ENCODE assay signal across 8 cellular contexts in genomic region chr1:205285391-205286101, GRCh38. TPM values are rescaled to one million over a fixed set of nuclear protein-coding genes. Genes with fewer than 3 reads are reported as not detected.
DNase-seq lines count a peak whose midpoint lies in the region; ATAC-seq and TF ChIP-seq lines count a peak whose summit lies in the region.

No MANE protein-coding gene starts in this region.

- peaks cover 79% of the 10 kb centered on the region for H3K4me1 ChIP-seq in CD4-positive, CD25-positive, alpha-beta regulatory T cell (ENCODE audit: control insufficient read depth, insufficient read depth, low read length, poor library complexity, severe bottlenecking)
- H3K4me1 ChIP-seq in HCT116 (ENCODE audit: control insufficient read depth in 1 of 2, insufficient read depth in 2 of 2, low read length in 2 of 2) = peaks cover 30 to 60% of the 10 kb centered on the region in 2 experiments
- H3K4me1 ChIP-seq in mesenchymal stem cell (ENCODE audit: control insufficient read depth, insufficient read depth, low read depth, low read length) = peaks cover 36% of the 10 kb centered on the region
- H3K4me1 ChIP-seq in thymus (ENCODE audit: control insufficient read depth, insufficient read depth, low read length) = peaks cover 47% of the 10 kb centered on the region

- peaks cover 17 to 88% (median 60%) of the 10 kb centered on the region in 4 donors for H3K4me1 Mint-ChIP-seq in CD4-positive, CD25-positive, alpha-beta regulatory T cell

- H2BK120ac ChIP-seq in mesenchymal stem cell (ENCODE audit: low read depth, low read length) = peak overlapping the region; percentile 39

- TF ChIP-seq CTCF in HCT116 (IDR thresholded peaks at IDR 0.05 in 2 of 3, conservative IDR thresholded peaks at IDR 0.05 in 1 of 3; ENCODE audit: borderline replicate concordance in 1 of 3, insufficient read depth in 1 of 3, low read depth in 2 of 3, low read length in 2 of 3) = no peak

- TF ChIP-seq RAD21 in HCT116 (IDR thresholded peaks at IDR 0.05; ENCODE audit: low read depth) = no peak

- TF ChIP-seq POLR2A in HCT116 (IDR thresholded peaks at IDR 0.05; ENCODE audit: borderline replicate concordance, extremely low read depth, insufficient read depth, insufficient read length) = no peak

- H3K9ac ChIP-seq in HCT116 (ENCODE audit: low read length) (peak overlapping the region; percentile 40), mesenchymal stem cell (ENCODE audit: low read length) (peak overlapping the region; percentile 29)

- POLR2A ChIA-PET in HCT116 (lab: Charles Lee) = interaction anchor here (1.8 kb wide), 1 partner anchor 32 kb away, joined by 4 read pairs; no protein-coding TSS in a partner anchor

- DNase-seq in CD4-positive, CD25-positive, alpha-beta regulatory T cell = peak; percentile 47 to 88 (median 79)
- DNase-seq in HCT116 (ENCODE audit: low read depth, low spot score) (no peak), RPMI7951 (ENCODE audit: low read depth) (peak; percentile 68), mesenchymal stem cell (peak; percentile 80), NCI-H128 (lab: John Stamatoyannopoulos, UW; ENCODE audit: unreplicated experiment) (no peak)
- DNase-seq in activated naive CD8-positive, alpha-beta T cell treated with anti-CD3 and anti-CD28 coated beads, Interleukin-2, amount 50 U/mL, for 16 hours (ENCODE audit: low read depth, low spot score) = peak; percentile 10

- H3K27me3 ChIP-seq in CD4-positive, CD25-positive, alpha-beta regulatory T cell (ENCODE audit: control insufficient read depth, insufficient read depth, low read length) = no peaks in the 10 kb centered on the region
- H3K27me3 ChIP-seq in HCT116 (ENCODE audit: insufficient read depth, low read length) = no peaks in the 10 kb centered on the region
- H3K27me3 ChIP-seq in mesenchymal stem cell (ENCODE audit: control insufficient read depth in 1 of 2, insufficient read depth in 1 of 2, low read length in 2 of 2) = no peaks in the 10 kb centered on the region
- no peaks in the 10 kb centered on the region for H3K27me3 ChIP-seq in thymus (ENCODE audit: control insufficient read depth, insufficient read depth)

- intact Hi-C loops in HCT116 (cut with micrococcal nuclease) = no loop called here

- H3K23ac ChIP-seq in mesenchymal stem cell (ENCODE audit: low read length in 2 of 2) = no peak overlapping the region

- H2BK15ac ChIP-seq in mesenchymal stem cell (ENCODE audit: low read depth, poor library complexity, severe bottlenecking) = no peak overlapping the region

- H3K27ac Mint-ChIP-seq in CD4-positive, CD25-positive, alpha-beta regulatory T cell = peak overlapping the region; percentile 93 to 98 (median 98)

- H3K14ac ChIP-seq in mesenchymal stem cell (ENCODE audit: low read length in 2 of 2) = no peak overlapping the region

- no peaks in the 10 kb centered on the region for H3K9me3 ChIP-seq in CD4-positive, CD25-positive, alpha-beta regulatory T cell (ENCODE audit: control insufficient read depth in 2 of 2, low read length in 2 of 2)
- H3K9me3 ChIP-seq in HCT116 (ENCODE audit: control insufficient read depth in 1 of 2, insufficient read depth in 1 of 2, low read depth in 1 of 2, low read length in 2 of 2) (no peaks in the 10 kb centered on the region), mesenchymal stem cell (ENCODE audit: control insufficient read depth, low read length) (no peaks in the 10 kb centered on the region), thymus (ENCODE audit: control insufficient read depth) (no peaks in the 10 kb centered on the region)

- no peaks in the 10 kb centered on the region for H3K36me3 ChIP-seq in CD4-positive, CD25-positive, alpha-beta regulatory T cell (ENCODE audit: control insufficient read depth, insufficient read depth, low read length)
- H3K36me3 ChIP-seq in HCT116 (ENCODE audit: control insufficient read depth in 1 of 2, insufficient read depth in 2 of 2, low read length in 2 of 2) = no peaks in the 10 kb centered on the region
- no peaks in the 10 kb centered on the region for H3K36me3 ChIP-seq in mesenchymal stem cell (ENCODE audit: control insufficient read depth in 1 of 2, insufficient read depth in 2 of 2, low read depth in 1 of 2, low read length in 2 of 2)
- no peaks in the 10 kb centered on the region for H3K36me3 ChIP-seq in thymus (ENCODE audit: control insufficient read depth, insufficient read depth)

- peak overlapping the region; percentile 1 for H2AFZ ChIP-seq in HCT116 (ENCODE audit: low read depth, low read length, poor library complexity, severe bottlenecking)
- H2AFZ ChIP-seq in mesenchymal stem cell (ENCODE audit: low read depth, low read length) = no peak overlapping the region

- H2BK5ac ChIP-seq in mesenchymal stem cell (ENCODE audit: low read depth, low read length, poor library complexity, severe bottlenecking) = no peak overlapping the region

- H4K8ac ChIP-seq in mesenchymal stem cell (ENCODE audit: low read length) = peak overlapping the region; percentile 5

- peak overlapping the region; percentile 80 to 94 (median 88) for H3K4me3 Mint-ChIP-seq in CD4-positive, CD25-positive, alpha-beta regulatory T cell

- H3K27ac ChIP-seq in CD4-positive, CD25-positive, alpha-beta regulatory T cell (ENCODE audit: insufficient read depth, low read length, poor library complexity, severe bottlenecking) = peak overlapping the region; percentile 87
- no peak overlapping the region for H3K27ac ChIP-seq in HCT116 (ENCODE audit: low read depth, low read length)
- peak overlapping the region; percentile 93 for H3K27ac ChIP-seq in mesenchymal stem cell (ENCODE audit: low read length, poor library complexity, severe bottlenecking)
- peak overlapping the region; percentile 91 for H3K27ac ChIP-seq in thymus (ENCODE audit: low read depth)

- 54% methylated on average over 11 of the region's 12 CpGs for WGBS in mesenchymal stem cell
- 14% methylated on average over 12 of the region's 12 CpGs for WGBS in thymus

- no peaks in the 10 kb centered on the region for H3K36me3 Mint-ChIP-seq in CD4-positive, CD25-positive, alpha-beta regulatory T cell

- peak overlapping the region; percentile 56 to 79 for H3K4ac ChIP-seq in mesenchymal stem cell (ENCODE audit: low read depth in 1 of 2, low read length in 2 of 2)

- H2AK5ac ChIP-seq in mesenchymal stem cell (ENCODE audit: low read length, severe bottlenecking) = peak overlapping the region; percentile 79

- H3K79me2 ChIP-seq in HCT116 (ENCODE audit: insufficient read depth, low read length) = no peaks in the 10 kb centered on the region

- H3K4me3 ChIP-seq in CD4-positive, CD25-positive, alpha-beta regulatory T cell (ENCODE audit: low read depth, low read length) = peak overlapping the region; percentile 85
- no peak overlapping the region for H3K4me3 ChIP-seq in HCT116 (replicated peaks in 1 of 2; ENCODE audit: low read depth in 1 of 2, low read length in 2 of 2)
- H3K4me3 ChIP-seq in mesenchymal stem cell (ENCODE audit: insufficient read depth in 1 of 2, low read depth in 1 of 2, low read length in 2 of 2) = no peak overlapping the region
- peak overlapping the region; percentile 18 for H3K4me3 ChIP-seq in thymus (ENCODE audit: low read length)

- peaks cover 0 to 3% (median 0%) of the 10 kb centered on the region in 7 donors for H3K9me3 Mint-ChIP-seq in CD4-positive, CD25-positive, alpha-beta regulatory T cell

- no peaks in the 10 kb centered on the region for H4K20me1 ChIP-seq in HCT116 (ENCODE audit: insufficient read depth)

- CTCF ChIA-PET in HCT116 (lab: Charles Lee) = interaction anchor here (1.1 to 3.3 kb wide), 4 partner anchors 9 to 40 kb away, joined by 3 to 19 read pairs (median 8); no protein-coding TSS in a partner anchor

- H3K79me1 ChIP-seq in mesenchymal stem cell (replicated peaks; ENCODE audit: low read length, poor library complexity, severe bottlenecking) = no peaks in the 10 kb centered on the region

- no peaks in the 10 kb centered on the region for H3K9me2 ChIP-seq in HCT116 (ENCODE audit: insufficient read depth)

- peak overlapping the region; percentile 28 to 90 for H2BK12ac ChIP-seq in mesenchymal stem cell (ENCODE audit: low read length in 2 of 2)

- no TSS peak for BruUV-seq in HCT116 (replicated peaks; lab: Mats Ljungman, UMichigan)

- RAD21 ChIA-PET in HCT116 (lab: Charles Lee; ENCODE audit: low non-redundant PET in 1 of 2, low total read pairs in 2 of 2, uncharacterized antibody in 2 of 2, unreplicated experiment in 2 of 2) = interaction anchor here in 1 of 2 experiments (1.6 kb wide), 1 partner anchor 32 kb away, joined by 4 read pairs; no protein-coding TSS in a partner anchor

- H3K18ac ChIP-seq in mesenchymal stem cell (ENCODE audit: low read depth in 1 of 2, low read length in 2 of 2) = peak overlapping the region; percentile 76 to 85

- H3K4me2 ChIP-seq in HCT116 (ENCODE audit: low read length) = peak overlapping the region; percentile 80
- no peak overlapping the region for H3K4me2 ChIP-seq in mesenchymal stem cell (ENCODE audit: low read length, poor library complexity, severe bottlenecking)

- ATAC-seq in CD4-positive, CD25-positive, alpha-beta regulatory T cell (ENCODE audit: low read depth in 2 of 2) = peak; percentile 33 to 38
- ATAC-seq in HCT116 (no peak), HG02870 (IDR thresholded peaks at IDR 0.05; ENCODE audit: unreplicated experiment) (no peak)

- H4K91ac ChIP-seq in mesenchymal stem cell (ENCODE audit: low read length) = no peak overlapping the region

- H3K27me3 Mint-ChIP-seq in CD4-positive, CD25-positive, alpha-beta regulatory T cell = peaks cover 28% of the 10 kb centered on the region

TF ChIP-seq in HCT116, 20 proteins besides CTCF, POLR2A, EP300 and RAD21 (continues in another document):
- TF ChIP-seq ATF3 (IDR thresholded peaks at IDR 0.05) (no peak), YY1 (IDR thresholded peaks at IDR 0.05; ENCODE audit: extremely low read depth, insufficient replicate concordance, low read depth, low read length) (no peak), SP1 (IDR thresholded peaks at IDR 0.05; ENCODE audit: low read depth) (no peak), EZH2 (IDR thresholded peaks at IDR 0.05) (no peak), EGR1 (IDR thresholded peaks at IDR 0.05; ENCODE audit: low read depth) (no peak)

RNA-seq across cellular contexts. Expression of gene NUAK2, which starts 36.0 kb away (rescaled TPM):
- total RNA-seq in CD4-positive, CD25-positive, alpha-beta regulatory T cell = 9.9 TPM
- polyA plus RNA-seq in CD4-positive, CD25-positive, alpha-beta regulatory T cell = 10 to 100 TPM; 13.2 to 41.3 (median 25.4) TPM
- 3.0 TPM for total RNA-seq in HCT116 (2021; ENCODE audit: unreplicated experiment)
- 1.4 and 1.5 TPM in 2 replicates for polyA plus RNA-seq in HCT116 (2012)
- total RNA-seq in RPMI7951 (2014; rRNA removed; shearing (Covaris generic)) = 0.78 and 1.2 TPM in 2 replicates
- 2.9 TPM for polyA plus RNA-seq in mesenchymal stem cell (2013, experiment 1 of 2)
- polyA plus RNA-seq in mesenchymal stem cell (2013, experiment 2 of 2) = 2.9 TPM
- 4.0 TPM for polyA plus RNA-seq in thymus

RNA-seq across cellular contexts. Expression of gene TMCC2, which starts 57.8 kb away (rescaled TPM):
- 1.8 TPM for total RNA-seq in CD4-positive, CD25-positive, alpha-beta regulatory T cell
- under 1 TPM; 0.22 to 0.37 (median 0.28) TPM for polyA plus RNA-seq in CD4-positive, CD25-positive, alpha-beta regulatory T cell
- total RNA-seq in HCT116 (2021; ENCODE audit: unreplicated experiment) = 2.7 TPM
- 2.5 and 2.6 TPM in 2 replicates for polyA plus RNA-seq in HCT116 (2012)
- 0.48 and 1.1 TPM in 2 replicates for total RNA-seq in RPMI7951 (2014; rRNA removed; shearing (Covaris generic))
- 1.8 TPM for polyA plus RNA-seq in mesenchymal stem cell (2013, experiment 1 of 2)
- 1.8 TPM for polyA plus RNA-seq in mesenchymal stem cell (2013, experiment 2 of 2)
- polyA plus RNA-seq in thymus = 3.7 TPM

Comparison
In these comparisons a context has a peak if more than half of its experiments do, and no peak if none do; other contexts are left out.
1. ATAC-seq: peak in CD4-positive, CD25-positive, alpha-beta regulatory T cell (2 of 2); none in HCT116 (single experiment) and HG02870 (single experiment).
2. DNase-seq: peak in CD4-positive, CD25-positive, alpha-beta regulatory T cell (3 of 3), RPMI7951 (single experiment), activated naive CD8-positive, alpha-beta T cell treated with anti-CD3 and anti-CD28 coated beads, Interleukin-2, amount 50 U/mL, for 16 hours (single experiment) and mesenchymal stem cell (single experiment); none in HCT116 (single experiment) and NCI-H128 (single experiment).
3. H3K4me3 ChIP-seq: peak in CD4-positive, CD25-positive, alpha-beta regulatory T cell (single experiment) and thymus (single experiment); none in HCT116 (0 of 2) and mesenchymal stem cell (0 of 2).